11 cellular contexts compared by ENCODE assay signal in the genomic region with DNA sequence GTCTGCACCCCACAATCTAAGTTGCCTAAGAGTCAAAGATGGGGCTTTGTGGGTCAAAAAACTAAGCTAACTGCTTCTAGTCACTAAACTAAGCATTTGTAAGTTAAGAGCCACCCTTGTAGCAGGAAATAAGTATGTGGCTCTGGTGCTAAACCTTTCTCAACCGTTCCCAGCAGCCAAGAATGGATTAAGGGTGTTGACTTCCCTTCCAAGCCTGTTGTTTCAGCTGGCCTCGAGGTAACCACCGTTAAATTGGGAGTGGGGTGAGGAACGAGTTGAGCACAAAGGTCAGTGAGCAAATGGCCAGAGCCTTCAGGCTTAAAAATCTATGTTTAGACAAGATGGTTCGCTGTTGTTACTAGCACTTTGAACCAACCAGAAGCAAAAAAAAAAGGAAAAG.
DNase-seq lines count a peak whose midpoint lies in the region; ATAC-seq lines count a peak whose summit lies in the region.
"Had no signal": no experiment of that assay in that cellular context is flagged by ENCODE, and none has a peak within 500 bp of the region (broad histone marks: within the 10 kb centered on the region; RNA-seq: fewer than 3 reads in every experiment).

No MANE protein-coding gene starts in this region.

- no peaks in the 10 kb centered on the region for H3K36me3 Mint-ChIP-seq in activated naive CD8-positive, alpha-beta T cell treated with anti-CD3 and anti-CD28 coated beads, Interleukin-2, amount 50 U/mL, for 24 hours (ENCODE audit: low read depth)
- H3K36me3 Mint-ChIP-seq in naive thymus-derived CD4-positive, alpha-beta T cell, result peaks cover 0 to 5% (median 0%) of the 10 kb centered on the region in 5 donors
- H3K36me3 Mint-ChIP-seq: activated naive CD4-positive, alpha-beta T cell treated with anti-CD3 and anti-CD28 coated beads, Interleukin-2, amount 50 U/mL, for 24 hours; IgD-negative memory B cell had no signal

- no peaks in the 10 kb centered on the region for H3K27me3 Mint-ChIP-seq in activated naive CD8-positive, alpha-beta T cell treated with anti-CD3 and anti-CD28 coated beads, Interleukin-2, amount 50 U/mL, for 24 hours
- H3K27me3 Mint-ChIP-seq in naive thymus-derived CD4-positive, alpha-beta T cell, result no peaks in the 10 kb centered on the region
- H3K27me3 Mint-ChIP-seq: activated naive CD4-positive, alpha-beta T cell treated with anti-CD3 and anti-CD28 coated beads, Interleukin-2, amount 50 U/mL, for 24 hours had no signal

- peaks cover 34 to 60% (median 39%) of the 10 kb centered on the region in 10 experiments for H3K4me1 ChIP-seq in BLaER1 treated with 17β-estradiol and CSF1 and Interleukin-3, amounts not matched to agents 10 nM and 100 nM
- H3K4me1 ChIP-seq in naive thymus-derived CD4-positive, alpha-beta T cell (ENCODE audit: control insufficient read depth in 2 of 2, insufficient read depth in 2 of 2, low read length in 2 of 2), result peaks cover 57 to 66% of the 10 kb centered on the region in 2 donors

- ATAC-seq in activated naive CD8-positive, alpha-beta T cell treated with anti-CD3 and anti-CD28 coated beads, Interleukin-2, amount 50 U/mL, for 24 hours, result no peak
- ATAC-seq in naive thymus-derived CD4-positive, alpha-beta T cell, result no peak
- ATAC-seq in GM18867 (IDR thresholded peaks at IDR 0.05; ENCODE audit: unreplicated experiment) (no peak), GM18511 (IDR thresholded peaks at IDR 0.05; ENCODE audit: unreplicated experiment) (no peak), GM19328 (IDR thresholded peaks at IDR 0.05; ENCODE audit: unreplicated experiment) (no peak)

- peak overlapping the region; percentile 60 to 86 (median 72); a peak in 21 of 22 replicates for H3K4me2 ChIP-seq in BLaER1 treated with 17β-estradiol and CSF1 and Interleukin-3, amounts not matched to agents 10 nM and 100 nM

- H3K27ac ChIP-seq in BLaER1 treated with 17β-estradiol and CSF1 and Interleukin-3, amounts not matched to agents 10 nM and 100 nM, result peak overlapping the region in 9 of 11 experiments; percentile 32 to 77 (median 59); a peak in 18 of 22 replicates
- peak overlapping the region; percentile 20 for H3K27ac ChIP-seq in naive thymus-derived CD4-positive, alpha-beta T cell (ENCODE audit: low read depth, low read length)

- no peak overlapping the region; a peak in 1 of 20 replicates for H3K4me3 ChIP-seq in BLaER1 treated with 17β-estradiol and CSF1 and Interleukin-3, amounts not matched to agents 10 nM and 100 nM
- H3K4me3 ChIP-seq in naive thymus-derived CD4-positive, alpha-beta T cell (ENCODE audit: low read length), result peak overlapping the region; percentile 19

- intact Hi-C loops in naive thymus-derived CD4-positive, alpha-beta T cell (cut with micrococcal nuclease), result loop anchor here (1.0 to 10.0 kb wide), 6 partner anchors 8 to 1627 kb away; partner anchors contain the start of genes MAGI3 (in 2 of the 2), CSDE1 (in 1 of the 2), OLFML3 (in 1 of the 2) and PPM1J (in 1 of the 2)

- no peaks in the 10 kb centered on the region for H4K20me1 ChIP-seq in BLaER1 treated with 17β-estradiol and CSF1 and Interleukin-3, amounts not matched to agents 10 nM and 100 nM

- H3K9ac ChIP-seq in BLaER1 treated with 17β-estradiol and CSF1 and Interleukin-3, amounts not matched to agents 10 nM and 100 nM, result peak overlapping the region in 1 of 11 experiments; percentile 27; a peak in 2 of 22 replicates

- H3K4me1 Mint-ChIP-seq in activated naive CD8-positive, alpha-beta T cell treated with anti-CD3 and anti-CD28 coated beads, Interleukin-2, amount 50 U/mL, for 24 hours, result peaks cover 56% of the 10 kb centered on the region
- H3K4me1 Mint-ChIP-seq in naive thymus-derived CD4-positive, alpha-beta T cell, result peaks cover 31 to 79% (median 63%) of the 10 kb centered on the region in 7 donors

- no peaks in the 10 kb centered on the region for H3K9me3 ChIP-seq in BLaER1 treated with 17β-estradiol and CSF1 and Interleukin-3, amounts not matched to agents 10 nM and 100 nM (replicated peaks in 1 of 11)
- no peaks in the 10 kb centered on the region for H3K9me3 ChIP-seq in naive thymus-derived CD4-positive, alpha-beta T cell (ENCODE audit: control insufficient read depth in 2 of 3, low read length in 3 of 3)

- POLR2A ChIA-PET in naive thymus-derived CD4-positive, alpha-beta T cell (lab: Charles Lee), result interaction anchor here (0.5 to 3.3 kb wide), 5 partner anchors 11 to 950 kb away, joined by 3 to 37 read pairs (median 4); partner anchors contain the start of gene TRIM33

- H3K36me3 ChIP-seq in BLaER1 treated with 17β-estradiol and CSF1 and Interleukin-3, amounts not matched to agents 10 nM and 100 nM, result no peaks in the 10 kb centered on the region
- no peaks in the 10 kb centered on the region for H3K36me3 ChIP-seq in naive thymus-derived CD4-positive, alpha-beta T cell (ENCODE audit: control insufficient read depth in 2 of 3, insufficient read depth in 3 of 3, low read length in 3 of 3)

- peaks cover 11% of the 10 kb centered on the region for H3K9me3 Mint-ChIP-seq in activated naive CD8-positive, alpha-beta T cell treated with anti-CD3 and anti-CD28 coated beads, Interleukin-2, amount 50 U/mL, for 24 hours
- peaks cover 0 to 6% (median 0%) of the 10 kb centered on the region in 11 donors for H3K9me3 Mint-ChIP-seq in naive thymus-derived CD4-positive, alpha-beta T cell
- H3K9me3 Mint-ChIP-seq: activated naive CD4-positive, alpha-beta T cell treated with anti-CD3 and anti-CD28 coated beads, Interleukin-2, amount 50 U/mL, for 24 hours; IgD-negative memory B cell had no signal

- CTCF ChIA-PET in naive thymus-derived CD4-positive, alpha-beta T cell (lab: Charles Lee), result interaction anchor here (0.6 to 1.4 kb wide), 5 partner anchors 10 to 166 kb away, joined by 3 to 5 read pairs (median 4); no protein-coding TSS in a partner anchor

- H3K4me3 Mint-ChIP-seq in activated naive CD8-positive, alpha-beta T cell treated with anti-CD3 and anti-CD28 coated beads, Interleukin-2, amount 50 U/mL, for 24 hours, result no peak overlapping the region
- peak overlapping the region in 5 of 10 donors; percentile 13 to 72 (median 44) for H3K4me3 Mint-ChIP-seq in naive thymus-derived CD4-positive, alpha-beta T cell

- H3K27me3 ChIP-seq in BLaER1 treated with 17β-estradiol and CSF1 and Interleukin-3, amounts not matched to agents 10 nM and 100 nM, result no peaks in the 10 kb centered on the region
- H3K27me3 ChIP-seq in naive thymus-derived CD4-positive, alpha-beta T cell (ENCODE audit: control insufficient read depth in 2 of 2, insufficient read depth in 2 of 2, low read length in 2 of 2), result no peaks in the 10 kb centered on the region

- DNase-seq in LHCN-M2 (ENCODE audit: low read depth) (peak; percentile 99), OCI-M1 (lab: John Stamatoyannopoulos, UW) (no peak)
- DNase-seq in activated naive CD8-positive, alpha-beta T cell treated with anti-CD3 and anti-CD28 coated beads, Interleukin-2, amount 50 U/mL, for 24 hours, result no peak
- DNase-seq in naive thymus-derived CD4-positive, alpha-beta T cell, result no peak
- DNase-seq: NCI-H1694 had no signal

- peak overlapping the region; percentile 3 for H3K27ac Mint-ChIP-seq in activated naive CD8-positive, alpha-beta T cell treated with anti-CD3 and anti-CD28 coated beads, Interleukin-2, amount 50 U/mL, for 24 hours
- peak overlapping the region; percentile 31 to 99 (median 89) for H3K27ac Mint-ChIP-seq in naive thymus-derived CD4-positive, alpha-beta T cell
